In the genomic region with DNA sequence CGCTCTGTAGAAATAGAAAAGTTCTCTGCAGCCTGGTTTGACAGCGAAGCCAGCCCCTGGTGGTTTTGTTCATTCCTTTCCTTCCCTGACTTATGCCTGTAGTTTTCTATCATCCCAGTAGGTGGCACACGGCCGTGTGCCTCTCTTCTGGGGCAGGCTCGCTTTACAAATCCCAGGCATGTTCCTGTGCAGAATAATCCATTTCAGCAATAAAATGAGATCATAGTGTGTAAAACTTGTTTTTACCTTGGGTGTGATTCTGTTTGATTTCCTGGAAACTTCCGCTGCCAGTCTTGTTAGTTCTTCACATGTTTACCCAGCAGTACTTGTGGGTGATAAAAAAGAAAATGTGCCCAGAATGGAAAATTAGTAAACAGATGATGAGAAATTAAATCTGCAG, we compare ENCODE assay signal across 8 cellular contexts. TPM values are rescaled to one million over a fixed set of nuclear protein-coding genes. Genes with fewer than 3 reads are reported as not detected.
A peak's percentile ranks its signal among the peaks of the same experiment; 100 is the strongest.
DNase-seq lines count a peak whose midpoint lies in the region; ATAC-seq and TF ChIP-seq lines count a peak whose summit lies in the region.

No MANE protein-coding gene starts in this region.

- H3K79me1 ChIP-seq in trophoblast cell (ENCODE audit: low read length), result no peaks in the 10 kb centered on the region

- no peak overlapping the region for H2BK12ac ChIP-seq in trophoblast cell (ENCODE audit: low read length)

- H3K18ac ChIP-seq in trophoblast cell (ENCODE audit: low read length), result no peak overlapping the region

- TF ChIP-seq CTCF in GM10266 (IDR thresholded peaks at IDR 0.05; ENCODE audit: control insufficient read depth, insufficient read depth, low read depth, missing control alignments), result peak; percentile 60
- TF ChIP-seq CTCF in gastroesophageal sphincter (IDR thresholded peaks at IDR 0.05), result peak in 3 of 4 experiments; percentile 64 to 77 (median 66)

- H3K9me3 ChIP-seq in gastroesophageal sphincter (no peaks in the 10 kb centered on the region), trophoblast cell (ENCODE audit: insufficient read depth, low read depth, low read length) (peaks cover 13% of the 10 kb centered on the region)

- no peak overlapping the region for H4K8ac ChIP-seq in trophoblast cell (ENCODE audit: low read depth, low read length)

- no peak overlapping the region for H2BK5ac ChIP-seq in trophoblast cell (ENCODE audit: low read depth, low read length, poor library complexity)

- H3K27me3 ChIP-seq in gastroesophageal sphincter (peaks cover 68% of the 10 kb centered on the region), trophoblast cell (ENCODE audit: insufficient read depth, low read length) (peaks cover 38% of the 10 kb centered on the region)

- DNase-seq in A172 (ENCODE audit: low spot score) (peak; percentile 60), GM10266 (ENCODE audit: extremely low spot score) (peak; percentile 75), NCI-H524 (lab: John Stamatoyannopoulos, UW) (peak; percentile 70 to 82), activated T-cell treated with anti-CD3 and anti-CD28 coated beads for 4 hours (peak; percentile 2), trophoblast cell (peak; percentile 25 to 74)

- no peak overlapping the region for H3K9ac ChIP-seq in trophoblast cell (ENCODE audit: low read length)

- TF ChIP-seq POLR2A in gastroesophageal sphincter (IDR thresholded peaks at IDR 0.05), result no peak

- H3K23ac ChIP-seq in trophoblast cell (ENCODE audit: low read length), result no peak overlapping the region

- 1 to 2% methylated on average over 6 of the region's 6 CpGs for WGBS in gastroesophageal sphincter (ENCODE audit: low coverage in 1 of 2), 2 donors
- no CpG with 5 or more reads among the region's 6 CpGs for WGBS in trophoblast cell (ENCODE audit: extremely low coverage, insufficient coverage, insufficient read length)

- H3K36me3 ChIP-seq in gastroesophageal sphincter (no peaks in the 10 kb centered on the region), trophoblast cell (ENCODE audit: control insufficient read depth in 1 of 2, insufficient read depth in 2 of 2, low read length in 2 of 2) (no peaks in the 10 kb centered on the region)

- no peak overlapping the region for H3K4ac ChIP-seq in trophoblast cell (ENCODE audit: low read depth, low read length)

- H2BK120ac ChIP-seq in trophoblast cell (ENCODE audit: insufficient read depth, low read length, poor library complexity), result no peak overlapping the region

- H4K91ac ChIP-seq in trophoblast cell (ENCODE audit: low read depth, low read length), result no peak overlapping the region

- no peak overlapping the region for H4K12ac ChIP-seq in trophoblast cell (ENCODE audit: low read depth, low read length)

- ATAC-seq in HG03175 (IDR thresholded peaks at IDR 0.05; ENCODE audit: unreplicated experiment), result peak; percentile 72
- peak; percentile 58 for ATAC-seq in gastroesophageal sphincter
- no peak for ATAC-seq in GM18502 (IDR thresholded peaks at IDR 0.05; ENCODE audit: poor library complexity, unreplicated experiment)

- H3K4me2 ChIP-seq in trophoblast cell (ENCODE audit: low read length), result no peak overlapping the region

- H3K4me1 ChIP-seq in gastroesophageal sphincter (peaks cover 0 to 28% (median 10%) of the 10 kb centered on the region in 3 donors), trophoblast cell (ENCODE audit: control insufficient read depth in 1 of 2, insufficient read depth in 2 of 2, low read length in 2 of 2) (peaks cover 0 to 2% of the 10 kb centered on the region in 2 experiments)

- H3K27ac ChIP-seq in gastroesophageal sphincter, result no peak overlapping the region
- H3K27ac ChIP-seq in trophoblast cell (ENCODE audit: low read depth, low read length), result no peak overlapping the region

- no peak overlapping the region for H2AFZ ChIP-seq in trophoblast cell (ENCODE audit: insufficient read depth, low read length, poor library complexity)

- no peak overlapping the region for H2AK5ac ChIP-seq in trophoblast cell (ENCODE audit: low read length)

- no peak for TF ChIP-seq EP300 in gastroesophageal sphincter (IDR thresholded peaks at IDR 0.05)

- no peaks in the 10 kb centered on the region for H3K79me2 ChIP-seq in trophoblast cell (ENCODE audit: control insufficient read depth, insufficient read depth, low read length, poor library complexity)

- no peak overlapping the region for H3K14ac ChIP-seq in trophoblast cell (ENCODE audit: low read length)

- no peak overlapping the region for H3K4me3 ChIP-seq in gastroesophageal sphincter
- no peak overlapping the region for H3K4me3 ChIP-seq in trophoblast cell (ENCODE audit: low read depth, low read length)

RNA-seq across cellular contexts. Expression of gene INSM1, which starts 7.4 kb away (rescaled TPM):
- not detected in 2 replicates for total RNA-seq in A172 (2014; rRNA removed; shearing (Covaris generic))
- under 1 TPM in 1 of 4 donors, not detected in 3; 0.15 TPM for total RNA-seq in gastroesophageal sphincter
- not detected in 2 replicates for polyA plus RNA-seq in trophoblast cell (2013)

Comparison
In these comparisons a context has a peak if more than half of its experiments do, and no peak if none do; other contexts are left out.
1. DNase-seq: peak in every context shown above with its lines; median percentile 76 in NCI-H524; 75 in GM10266; 60 in A172; 50 in trophoblast cell; 2 in activated T-cell treated with anti-CD3 and anti-CD28 coated beads for 4 hours.